In the genomic region with DNA sequence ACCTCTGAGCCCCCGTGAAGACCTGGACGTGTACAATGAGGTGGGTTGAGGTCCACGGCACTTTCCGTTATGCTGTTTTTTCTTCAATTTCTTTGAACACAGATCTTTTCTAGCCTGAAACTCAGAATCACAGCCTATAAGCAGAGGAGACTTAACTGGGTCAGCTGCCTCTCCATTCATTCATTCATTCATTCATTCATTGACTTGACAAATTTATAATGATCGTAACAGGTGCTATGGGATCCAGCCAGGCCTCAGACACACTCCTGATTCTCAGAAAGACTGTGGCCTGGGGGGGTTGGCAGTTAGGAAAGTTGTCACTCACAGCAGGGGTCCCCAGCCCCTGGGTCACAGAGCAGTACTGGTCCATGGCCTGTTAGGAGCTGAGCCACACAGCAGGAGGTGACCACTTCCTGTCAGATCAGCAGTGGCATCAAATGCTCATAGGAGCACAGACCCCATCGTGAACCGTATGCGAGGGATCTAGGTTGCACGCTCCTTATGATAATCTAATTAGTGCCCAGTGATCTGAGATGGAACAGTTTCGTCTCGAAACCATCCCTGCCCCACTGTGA, we compare ENCODE assay signal across 20 cellular contexts. TPM values are rescaled to one million over a fixed set of nuclear protein-coding genes. Genes with fewer than 3 reads are reported as not detected.
A peak's percentile ranks its signal among the peaks of the same experiment; 100 is the strongest.
DNase-seq lines count a peak whose midpoint lies in the region; ATAC-seq, FAIRE-seq and TF ChIP-seq lines count a peak whose summit lies in the region.
"Had no signal": no experiment of that assay in that cellular context is flagged by ENCODE, and none has a peak within 500 bp of the region (broad histone marks: within the 10 kb centered on the region; RNA-seq: fewer than 3 reads in every experiment).

No MANE protein-coding gene starts in this region.

- POLR2A ChIA-PET in OCI-LY7 (lab: Charles Lee) = interaction anchor here (1.1 to 8.4 kb wide), 7 partner anchors 8 to 39 kb away, joined by 3 to 77 read pairs (median 7); a partner anchor contains a TSS
- POLR2A ChIA-PET in endothelial cell of umbilical vein (lab: Charles Lee) = no interaction called here

- TF ChIP-seq CTCF in OCI-LY7 (conservative IDR thresholded peaks at IDR 0.05; ENCODE audit: low read length) (no peak), endothelial cell of umbilical vein (IDR thresholded peaks at IDR 0.05; ENCODE audit: extremely low read depth in 1 of 2, insufficient read depth in 1 of 2, low read depth in 1 of 2, low read length in 2 of 2) (no peak), Peyer's patch (IDR thresholded peaks at IDR 0.05) (no peak)

- peak overlapping the region; percentile 66; the same call in 1 of the 2 replicates for H3K4me2 ChIP-seq in OCI-LY7 (ENCODE audit: low read length)
- H3K4me2 ChIP-seq in endothelial cell of umbilical vein (ENCODE audit: insufficient read depth, low read length) = no peak overlapping the region
- H3K4me2 ChIP-seq: BLaER1 treated with 17β-estradiol and CSF1 and Interleukin-3, amounts not matched to agents 10 nM and 100 nM had no signal

- H3K27me3 ChIP-seq in endothelial cell of umbilical vein (ENCODE audit: control insufficient read depth in 2 of 2, insufficient read depth in 2 of 2, low read length in 2 of 2) (no peaks in the 10 kb centered on the region), Peyer's patch (no peaks in the 10 kb centered on the region)
- H3K27me3 ChIP-seq: BLaER1 treated with 17β-estradiol and CSF1 and Interleukin-3, amounts not matched to agents 10 nM and 100 nM; SJSA1 had no signal

- H3K9me3 ChIP-seq in OCI-LY7 (ENCODE audit: low read length) = no peaks in the 10 kb centered on the region
- no peaks in the 10 kb centered on the region for H3K9me3 ChIP-seq in endothelial cell of umbilical vein (replicated peaks; ENCODE audit: control insufficient read depth, insufficient read depth, low read length)
- no peaks in the 10 kb centered on the region for H3K9me3 ChIP-seq in Peyer's patch
- H3K9me3 ChIP-seq: BLaER1 treated with 17β-estradiol and CSF1 and Interleukin-3, amounts not matched to agents 10 nM and 100 nM; SJSA1 had no signal

- BruUV-seq in OCI-LY7 (replicated peaks; lab: Mats Ljungman, UMichigan) (no TSS peak), endothelial cell of umbilical vein (replicated peaks; lab: Mats Ljungman, UMichigan) (no TSS peak)

- H3K4me1 Mint-ChIP-seq in activated naive CD4-positive, alpha-beta T cell treated with anti-CD3 and anti-CD28 coated beads for 36 hours (ENCODE audit: low read depth) = peaks cover 8% of the 10 kb centered on the region

- no peak for ATAC-seq in GM19351 (IDR thresholded peaks at IDR 0.05; ENCODE audit: unreplicated experiment)
- ATAC-seq: CD8-positive, alpha-beta T cell had no signal

- H3K36me3 Mint-ChIP-seq in activated naive CD4-positive, alpha-beta T cell treated with anti-CD3 and anti-CD28 coated beads for 36 hours (ENCODE audit: low read depth) = peaks cover 3% of the 10 kb centered on the region

- intact Hi-C loops in OCI-LY7 (cut with micrococcal nuclease; ENCODE audit: unreplicated experiment) (loop anchor here (5.0 kb wide), 1 partner anchor 39 kb away; a partner anchor contains a TSS), endothelial cell of umbilical vein (cut with micrococcal nuclease) (no loop called here)
- intact Hi-C loops in activated naive CD4-positive, alpha-beta T cell treated with anti-CD3 and anti-CD28 coated beads for 36 hours (cut with micrococcal nuclease) = no loop called here

- H3K4me1 ChIP-seq in OCI-LY7 (ENCODE audit: insufficient read depth, low read length, poor library complexity, severe bottlenecking) (peaks cover 99% of the 10 kb centered on the region), endothelial cell of umbilical vein (ENCODE audit: control insufficient read depth, extremely low read depth, insufficient read depth, low read length) (no peaks in the 10 kb centered on the region), Peyer's patch (peaks cover 0 to 8% (median 0%) of the 10 kb centered on the region in 4 donors)
- H3K4me1 ChIP-seq: SJSA1 had no signal

- H3K27me3 Mint-ChIP-seq in activated naive CD4-positive, alpha-beta T cell treated with anti-CD3 and anti-CD28 coated beads for 36 hours (ENCODE audit: low read depth) = no peaks in the 10 kb centered on the region

- H3K9me1 ChIP-seq in endothelial cell of umbilical vein (replicated peaks; ENCODE audit: control insufficient read depth, extremely low read depth, insufficient read depth, low read length) = no peaks in the 10 kb centered on the region

- peak; percentile 28 for FAIRE-seq in endothelial cell of umbilical vein (lab: Jason Lieb, UNC)
- FAIRE-seq: D721Med had no signal

- no peak overlapping the region for H3K4me3 ChIP-seq in OCI-LY7 (ENCODE audit: low read depth, low read length, poor library complexity, severe bottlenecking)
- H3K4me3 ChIP-seq in endothelial cell of umbilical vein (replicated peaks in 1 of 3; ENCODE audit: insufficient read depth in 1 of 3, low read depth in 1 of 3, low read length in 3 of 3) = no peak overlapping the region
- no peak overlapping the region for H3K4me3 ChIP-seq in Peyer's patch
- H3K4me3 ChIP-seq: BLaER1 treated with 17β-estradiol and CSF1 and Interleukin-3, amounts not matched to agents 10 nM and 100 nM; SJSA1 had no signal

- H3K9me2 ChIP-seq in OCI-LY7 (ENCODE audit: insufficient read depth, low read length) = no peaks in the 10 kb centered on the region

- no peaks in the 10 kb centered on the region for H3K9me3 Mint-ChIP-seq in activated naive CD4-positive, alpha-beta T cell treated with anti-CD3 and anti-CD28 coated beads for 36 hours
- H3K9me3 Mint-ChIP-seq: CD8-positive, alpha-beta T cell had no signal

- H3K36me3 ChIP-seq in OCI-LY7 (ENCODE audit: insufficient read depth, low read length) = peaks cover 15% of the 10 kb centered on the region; the same call in 1 of the 2 replicates
- peaks cover 0 to 9% of the 10 kb centered on the region in 2 experiments for H3K36me3 ChIP-seq in endothelial cell of umbilical vein (ENCODE audit: control insufficient read depth in 2 of 2, extremely low read depth in 1 of 2, insufficient read depth in 2 of 2, low read length in 2 of 2)
- H3K36me3 ChIP-seq in Peyer's patch = peaks cover 0 to 24% (median 0%) of the 10 kb centered on the region in 3 donors
- H3K36me3 ChIP-seq: SJSA1 had no signal

- H3K79me2 ChIP-seq in OCI-LY7 (ENCODE audit: insufficient read depth, low read depth, low read length) (no peaks in the 10 kb centered on the region), endothelial cell of umbilical vein (ENCODE audit: control insufficient read depth, insufficient read depth, low read length) (no peaks in the 10 kb centered on the region)

- H4K20me1 ChIP-seq in OCI-LY7 (ENCODE audit: insufficient read depth, low read length) (no peaks in the 10 kb centered on the region), endothelial cell of umbilical vein (replicated peaks; ENCODE audit: control insufficient read depth, extremely low read depth, insufficient read depth, low read length) (no peaks in the 10 kb centered on the region)

- H3K4me3 Mint-ChIP-seq in activated naive CD4-positive, alpha-beta T cell treated with anti-CD3 and anti-CD28 coated beads for 36 hours = no peak overlapping the region
- H3K4me3 Mint-ChIP-seq: CD8-positive, alpha-beta T cell had no signal

- no peak overlapping the region for H3K27ac ChIP-seq in OCI-LY7 (ENCODE audit: low read depth, low read length, poor library complexity, severe bottlenecking)
- no peak overlapping the region for H3K27ac ChIP-seq in endothelial cell of umbilical vein (ENCODE audit: insufficient read depth, low read depth, low read length)
- H3K27ac ChIP-seq in Peyer's patch = no peak overlapping the region
- H3K27ac ChIP-seq: BLaER1 treated with 17β-estradiol and CSF1 and Interleukin-3, amounts not matched to agents 10 nM and 100 nM; SJSA1 had no signal

- CTCF ChIA-PET in OCI-LY7 (lab: Charles Lee; ENCODE audit: unreplicated experiment) = interaction anchor here (0.9 to 1.1 kb wide), 2 partner anchors 13 to 47 kb away, joined by 3 to 4 read pairs; no protein-coding TSS in a partner anchor
- CTCF ChIA-PET in endothelial cell of umbilical vein (lab: Charles Lee) = no interaction called here
- CTCF ChIA-PET in activated naive CD4-positive, alpha-beta T cell treated with anti-CD3 and anti-CD28 coated beads for 36 hours (lab: Charles Lee) = no interaction called here

- no peak for TF ChIP-seq POLR2A in endothelial cell of umbilical vein (IDR thresholded peaks at IDR 0.05; ENCODE audit: low read depth, low read length)
- TF ChIP-seq POLR2A in Peyer's patch (IDR thresholded peaks at IDR 0.05) = no peak

- H2AFZ ChIP-seq in OCI-LY7 (ENCODE audit: low read length) = no peak overlapping the region
- H2AFZ ChIP-seq in endothelial cell of umbilical vein (ENCODE audit: low read depth, low read length) = no peak overlapping the region

- H3K9ac ChIP-seq in endothelial cell of umbilical vein (replicated peaks; ENCODE audit: extremely low read depth, insufficient read depth, low read length) = no peak overlapping the region
- H3K9ac ChIP-seq: BLaER1 treated with 17β-estradiol and CSF1 and Interleukin-3, amounts not matched to agents 10 nM and 100 nM had no signal

- DNase-seq in A172 (ENCODE audit: low spot score) = peak; percentile 23
- peak; percentile 27 for DNase-seq in ELF-1 (ENCODE audit: low read depth, low spot score)
- no peak for DNase-seq in OCI-LY7 (ENCODE audit: low spot score)
- DNase-seq in endothelial cell of umbilical vein (ENCODE audit: low read depth, low spot score) = no peak
- no peak for DNase-seq in activated naive CD4-positive, alpha-beta T cell treated with anti-CD3 and anti-CD28 coated beads for 36 hours
- no peak for DNase-seq in inferior parietal cortex (ENCODE audit: extremely low spot score)
- DNase-seq in Peyer's patch = no peak
- DNase-seq: CD8-positive, alpha-beta T cell; GOT3; NCI-H1694 treated with DMSO at 0.1 percent for 48 hours; NCI-H510A; NCI-H748 treated with DMSO at 0.1 percent for 48 hours; NK-92 treated with Interleukin-12 subunit alpha and Interleukin-12 subunit beta, amount 100 ng/mL, for 24 hours; OCI-M1; RPMI8226 had no signal

- H3K27ac Mint-ChIP-seq in activated naive CD4-positive, alpha-beta T cell treated with anti-CD3 and anti-CD28 coated beads for 36 hours = no peak overlapping the region
- H3K27ac Mint-ChIP-seq: CD8-positive, alpha-beta T cell had no signal

- dilution Hi-C loops in endothelial cell of umbilical vein (cut with MboI; ENCODE audit: extremely low pct_ligation_motif_present, low sequenced_read_pairs) = no loop called here

RNA-seq across cellular contexts. Expression of a gene that starts 38.6 kb away (rescaled TPM):
- total RNA-seq in A172 (2014; rRNA removed; shearing (Covaris generic)) = 0.29 TPM in 1 of 2 replicates, not detected in the other
- 143 and 189 TPM in 2 replicates for total RNA-seq in OCI-LY7 (2014; rRNA removed; shearing (Covaris generic))
- 281 and 291 TPM in 2 replicates for total RNA-seq in OCI-LY7 (2022)
- not detected in 2 replicates for total RNA-seq in endothelial cell of umbilical vein
- polyA plus RNA-seq in endothelial cell of umbilical vein = not detected in 2 replicates
- polyA plus RNA-seq in endothelial cell of umbilical vein (2011; cell fraction: cytosol; rRNA removed) = 0.01 TPM in 1 of 2 replicates, not detected in the other
- polyA plus RNA-seq in endothelial cell of umbilical vein (2011; cell fraction: nucleus; rRNA removed) = not detected in 2 replicates
- polyA plus RNA-seq in endothelial cell of umbilical vein (2012) = not detected in 2 replicates
- not detected in 2 replicates for polyA minus RNA-seq in endothelial cell of umbilical vein
- polyA minus RNA-seq in endothelial cell of umbilical vein (2011; cell fraction: cytosol; rRNA and poly(A)+ RNA removed) = not detected
- polyA minus RNA-seq in endothelial cell of umbilical vein (2011; cell fraction: nucleus; rRNA and poly(A)+ RNA removed) = not detected in 2 replicates
- 100 to 1,000 TPM; 500 to 504 TPM for total RNA-seq in activated naive CD4-positive, alpha-beta T cell treated with anti-CD3 and anti-CD28 coated beads for 36 hours
- total RNA-seq in Peyer's patch = 10 to 100 TPM in 1 of 4 donors, 1 to 10 TPM in 2, under 1 TPM in 1; 0.47 to 57.8 (median 6.9) TPM
- total RNA-seq: G401 had no signal

Comparison
In these comparisons a context has a peak if more than half of its experiments do, and no peak if none do; other contexts are left out.
1. DNase-seq: peak in A172 (single experiment) and ELF-1 (single experiment); none in OCI-LY7 (single experiment), endothelial cell of umbilical vein (single experiment), activated naive CD4-positive, alpha-beta T cell treated with anti-CD3 and anti-CD28 coated beads for 36 hours (single experiment), inferior parietal cortex (single experiment) and Peyer's patch (0 of 3).